ENCODE assay signal across 8 cellular contexts in the genomic region with DNA sequence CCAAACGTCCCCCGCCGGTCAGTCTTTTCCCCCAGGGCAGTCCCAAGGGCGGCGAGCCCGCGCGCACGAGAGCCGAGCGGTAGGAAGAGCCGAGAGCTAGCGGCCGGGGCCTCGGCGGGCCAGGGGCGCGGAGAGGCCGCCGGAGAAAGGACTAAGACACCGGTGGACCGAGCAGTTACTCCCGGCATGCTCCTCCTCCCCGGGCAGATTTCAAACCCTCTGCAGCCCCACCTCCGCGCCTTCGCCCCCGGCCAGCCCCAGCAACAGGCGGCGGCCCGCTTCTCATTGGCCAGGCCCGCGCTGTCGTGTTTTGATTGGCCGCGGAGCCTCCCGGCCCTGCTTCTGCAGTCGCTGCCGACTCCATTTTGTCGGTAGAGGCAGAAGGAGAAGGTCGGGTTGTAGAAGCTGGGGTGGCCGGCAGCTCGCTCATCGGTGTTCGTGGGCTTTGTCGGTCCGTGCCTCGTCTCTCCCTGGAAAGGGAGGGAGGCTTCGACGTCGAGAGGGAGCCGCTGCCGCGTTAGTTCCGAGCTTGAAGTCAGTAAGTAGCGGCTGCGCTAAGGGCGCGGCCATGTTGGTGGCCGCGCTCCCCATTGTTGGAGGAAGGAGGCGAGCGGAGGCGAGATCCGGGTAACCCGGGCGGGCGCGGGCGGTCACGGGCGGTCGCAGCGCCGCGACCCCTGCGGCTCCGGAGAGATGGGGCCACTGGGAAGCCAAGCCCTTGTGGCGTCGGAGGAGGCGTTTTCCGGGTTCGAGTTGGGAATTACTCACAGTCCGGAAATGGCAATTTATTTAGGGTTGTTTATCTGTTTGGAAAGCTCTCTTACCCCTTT. TPM values are rescaled to one million over a fixed set of nuclear protein-coding genes. Genes with fewer than 3 reads are reported as not detected.
DNase-seq lines count a peak whose midpoint lies in the region; ATAC-seq and TF ChIP-seq lines count a peak whose summit lies in the region.

A gene with protein sequence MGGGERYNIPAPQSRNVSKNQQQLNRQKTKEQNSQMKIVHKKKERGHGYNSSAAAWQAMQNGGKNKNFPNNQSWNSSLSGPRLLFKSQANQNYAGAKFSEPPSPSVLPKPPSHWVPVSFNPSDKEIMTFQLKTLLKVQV (plus strand): TSS at position 368 of the 830 bp plus-strand sequence. CDS start 1,630 bp downstream, outside the sequence.

- no peaks in the 10 kb centered on the region for H3K36me3 ChIP-seq in BJ (ENCODE audit: control insufficient read depth, insufficient read depth, low read length)
- peaks cover 0 to 18% of the 10 kb centered on the region in 2 donors for H3K36me3 ChIP-seq in left lung

- H3K27me3 ChIP-seq in BJ (ENCODE audit: control insufficient read depth, insufficient read depth, low read length) (no peaks in the 10 kb centered on the region), left lung (no peaks in the 10 kb centered on the region)

- CTCF ChIA-PET in BJ (lab: Yijun Ruan, JAX) = interaction anchor here (0.6 to 2.1 kb wide), 3 partner anchors 20 to 239 kb away, joined by 3 to 11 read pairs (median 5); a partner anchor contains a TSS

- DNase-seq in BJ (ENCODE audit: low read depth) (peak; percentile 82), NCI-H748 (lab: John Stamatoyannopoulos, UW; ENCODE audit: unreplicated experiment) (peak; percentile 95), dedifferentiated amniotic fluid mesenchymal stem cell (ENCODE audit: extremely low spot score) (peak; percentile 92), left lung (peak; percentile 97 to 98)
- DNase-seq in activated CD4-positive, alpha-beta T cell treated with anti-CD3 and anti-CD28 coated beads, Interleukin-2, amount 50 U/mL, for 24 hours (ENCODE audit: low read depth in 1 of 2, low spot score in 1 of 2) = peak; percentile 92 to 95
- peak; percentile 91 to 96 for DNase-seq in stimulated activated CD4-positive, alpha-beta T cell treated with anti-CD3 and anti-CD28 coated beads, Interleukin-2, amount 100 ng/mL, for 48 hours

- intact Hi-C loops in left lung (cut with DNase I) = no loop called here

- peaks cover 14 to 49% of the 10 kb centered on the region in 2 donors for H3K4me1 ChIP-seq in left lung

- H3K27ac ChIP-seq in left lung = peak within 1 kb of the TSS; percentile 99 to 100

- no peak for TF ChIP-seq CTCF in BJ (IDR thresholded peaks at IDR 0.05; ENCODE audit: insufficient read depth, low read depth, low read length)
- no peak for TF ChIP-seq CTCF in left lung (IDR thresholded peaks at IDR 0.05)

- POLR2A ChIA-PET in BJ (lab: Charles Lee) = interaction anchor here (0.5 to 0.7 kb wide), 2 partner anchors 134 to 789 kb away, joined by 3 read pairs; a partner anchor contains a TSS

- H3K4me3 ChIP-seq in BJ (ENCODE audit: low read depth, low read length) (peak within 1 kb of the TSS; percentile 85), left lung (peak within 1 kb of the TSS; percentile 69 to 87)

- H3K9me3 ChIP-seq in left lung = no peaks in the 10 kb centered on the region

- ATAC-seq in GM19351 (IDR thresholded peaks at IDR 0.05; ENCODE audit: unreplicated experiment) (peak; percentile 74), HG03521 (IDR thresholded peaks at IDR 0.05; ENCODE audit: unreplicated experiment) (peak; percentile 85), left lung (peak; percentile 94)

RNA-seq across cellular contexts. Expression of the gene that starts here (rescaled TPM):
- 30.0 and 51.1 TPM in 2 replicates for polyA plus RNA-seq in BJ (2011; rRNA removed)
- polyA minus RNA-seq in BJ (2011; rRNA and poly(A)+ RNA removed) = 22.0 and 27.6 TPM in 2 replicates
- 100 to 1,000 TPM in 1 of 2 donors, 10 to 100 TPM in 1; 79.0 to 105 TPM for total RNA-seq in left lung

Comparison
In these comparisons a context has a peak if more than half of its experiments do, and no peak if none do; other contexts are left out.
1. Peak in every context shown above with its lines: DNase-seq, ATAC-seq, H3K4me3 ChIP-seq and H3K27ac ChIP-seq.